ENCODE assay signal across 1 cellular context in the genomic region with DNA sequence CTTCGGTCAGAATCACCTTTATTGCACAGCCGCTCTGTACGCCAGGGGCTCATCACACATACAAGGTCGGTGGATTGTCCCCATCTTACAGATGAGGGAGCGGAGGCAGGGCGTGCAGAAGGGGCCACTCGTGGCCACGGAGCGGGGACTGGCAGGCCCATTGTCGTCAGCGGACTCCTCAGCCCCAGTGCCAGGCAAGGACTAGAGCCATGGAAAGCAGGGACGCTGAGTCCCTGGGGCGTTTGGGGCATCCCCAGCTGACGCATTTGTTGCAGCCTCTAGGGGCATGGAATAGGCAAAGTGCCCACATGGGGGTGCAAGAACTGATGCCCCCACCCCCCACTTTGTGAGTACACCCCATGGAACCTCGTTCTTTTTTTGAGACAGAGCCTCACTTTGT.
TF ChIP-seq lines count a peak whose summit lies in the region.

No MANE protein-coding gene starts in this region.

TF ChIP-seq in GM12878, 131 proteins besides CTCF, POLR2A, EP300 and RAD21:
- TF ChIP-seq, protein P1, sequence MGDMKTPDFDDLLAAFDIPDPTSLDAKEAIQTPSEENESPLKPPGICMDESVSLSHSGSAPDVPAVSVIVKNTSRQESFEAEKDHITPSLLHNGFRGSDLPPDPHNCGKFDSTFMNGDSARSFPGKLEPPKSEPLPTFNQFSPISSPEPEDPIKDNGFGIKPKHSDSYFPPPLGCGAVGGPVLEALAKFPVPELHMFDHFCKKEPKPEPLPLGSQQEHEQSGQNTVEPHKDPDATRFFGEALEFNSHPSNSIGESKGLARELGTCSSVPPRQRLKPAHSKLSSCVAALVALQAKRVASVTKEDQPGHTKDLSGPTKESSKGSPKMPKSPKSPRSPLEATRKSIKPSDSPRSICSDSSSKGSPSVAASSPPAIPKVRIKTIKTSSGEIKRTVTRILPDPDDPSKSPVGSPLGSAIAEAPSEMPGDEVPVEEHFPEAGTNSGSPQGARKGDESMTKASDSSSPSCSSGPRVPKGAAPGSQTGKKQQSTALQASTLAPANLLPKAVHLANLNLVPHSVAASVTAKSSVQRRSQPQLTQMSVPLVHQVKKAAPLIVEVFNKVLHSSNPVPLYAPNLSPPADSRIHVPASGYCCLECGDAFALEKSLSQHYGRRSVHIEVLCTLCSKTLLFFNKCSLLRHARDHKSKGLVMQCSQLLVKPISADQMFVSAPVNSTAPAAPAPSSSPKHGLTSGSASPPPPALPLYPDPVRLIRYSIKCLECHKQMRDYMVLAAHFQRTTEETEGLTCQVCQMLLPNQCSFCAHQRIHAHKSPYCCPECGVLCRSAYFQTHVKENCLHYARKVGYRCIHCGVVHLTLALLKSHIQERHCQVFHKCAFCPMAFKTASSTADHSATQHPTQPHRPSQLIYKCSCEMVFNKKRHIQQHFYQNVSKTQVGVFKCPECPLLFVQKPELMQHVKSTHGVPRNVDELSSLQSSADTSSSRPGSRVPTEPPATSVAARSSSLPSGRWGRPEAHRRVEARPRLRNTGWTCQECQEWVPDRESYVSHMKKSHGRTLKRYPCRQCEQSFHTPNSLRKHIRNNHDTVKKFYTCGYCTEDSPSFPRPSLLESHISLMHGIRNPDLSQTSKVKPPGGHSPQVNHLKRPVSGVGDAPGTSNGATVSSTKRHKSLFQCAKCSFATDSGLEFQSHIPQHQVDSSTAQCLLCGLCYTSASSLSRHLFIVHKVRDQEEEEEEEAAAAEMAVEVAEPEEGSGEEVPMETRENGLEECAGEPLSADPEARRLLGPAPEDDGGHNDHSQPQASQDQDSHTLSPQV (IDR thresholded peaks at IDR 0.05) = no peak
- no peak for TF ChIP-seq SUZ12 (IDR thresholded peaks at IDR 0.05; ENCODE audit: unreplicated experiment)
- TF ChIP-seq, protein P2, sequence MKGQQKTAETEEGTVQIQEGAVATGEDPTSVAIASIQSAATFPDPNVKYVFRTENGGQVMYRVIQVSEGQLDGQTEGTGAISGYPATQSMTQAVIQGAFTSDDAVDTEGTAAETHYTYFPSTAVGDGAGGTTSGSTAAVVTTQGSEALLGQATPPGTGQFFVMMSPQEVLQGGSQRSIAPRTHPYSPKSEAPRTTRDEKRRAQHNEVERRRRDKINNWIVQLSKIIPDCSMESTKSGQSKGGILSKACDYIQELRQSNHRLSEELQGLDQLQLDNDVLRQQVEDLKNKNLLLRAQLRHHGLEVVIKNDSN (IDR thresholded peaks at IDR 0.05; ENCODE audit: borderline replicate concordance, extremely low read length, insufficient read depth, low read depth, low read length) = no peak
- no peak for TF ChIP-seq SMAD1 (IDR thresholded peaks at IDR 0.05; ENCODE audit: low read depth, partially characterized antibody)
- TF ChIP-seq RAD51 (IDR thresholded peaks at IDR 0.05) = no peak
- TF ChIP-seq, protein P3, sequence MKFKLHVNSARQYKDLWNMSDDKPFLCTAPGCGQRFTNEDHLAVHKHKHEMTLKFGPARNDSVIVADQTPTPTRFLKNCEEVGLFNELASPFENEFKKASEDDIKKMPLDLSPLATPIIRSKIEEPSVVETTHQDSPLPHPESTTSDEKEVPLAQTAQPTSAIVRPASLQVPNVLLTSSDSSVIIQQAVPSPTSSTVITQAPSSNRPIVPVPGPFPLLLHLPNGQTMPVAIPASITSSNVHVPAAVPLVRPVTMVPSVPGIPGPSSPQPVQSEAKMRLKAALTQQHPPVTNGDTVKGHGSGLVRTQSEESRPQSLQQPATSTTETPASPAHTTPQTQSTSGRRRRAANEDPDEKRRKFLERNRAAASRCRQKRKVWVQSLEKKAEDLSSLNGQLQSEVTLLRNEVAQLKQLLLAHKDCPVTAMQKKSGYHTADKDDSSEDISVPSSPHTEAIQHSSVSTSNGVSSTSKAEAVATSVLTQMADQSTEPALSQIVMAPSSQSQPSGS (IDR thresholded peaks at IDR 0.05; ENCODE audit: low read length) = no peak
- TF ChIP-seq TCF12 (IDR thresholded peaks at IDR 0.05; ENCODE audit: low read depth, low read length) = no peak
- TF ChIP-seq SP1 (IDR thresholded peaks at IDR 0.05; ENCODE audit: low read depth, low read length) = no peak
- TF ChIP-seq IRF4 (IDR thresholded peaks at IDR 0.05; ENCODE audit: low read depth, low read length) = no peak
- TF ChIP-seq BRCA1 (IDR thresholded peaks at IDR 0.05; ENCODE audit: low read depth, low read length) = no peak
TF ChIP-seq in GM12878: peak in this region for 0.
